In the genomic region with DNA sequence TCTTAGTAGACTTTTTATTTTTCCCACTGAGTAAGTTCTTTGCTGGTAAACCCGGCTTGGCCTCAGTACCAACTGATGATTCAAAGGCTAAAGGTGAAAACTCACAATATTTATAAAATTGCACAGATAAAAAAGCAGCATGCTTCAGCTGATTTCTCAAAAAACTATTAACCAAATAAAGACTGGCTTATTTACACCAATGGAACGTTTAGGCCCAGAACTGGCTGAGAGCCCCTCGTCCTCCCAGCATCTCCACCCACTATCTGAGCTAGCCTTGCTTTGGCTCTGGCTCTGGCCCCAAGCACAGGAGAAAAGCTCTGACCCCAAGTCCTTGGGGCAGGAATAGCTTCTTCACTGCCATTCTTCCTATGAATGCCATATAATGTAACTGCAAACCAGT, we compare ENCODE assay signal across 17 cellular contexts.
DNase-seq lines count a peak whose midpoint lies in the region; ATAC-seq and TF ChIP-seq lines count a peak whose summit lies in the region.
"Had no signal": no experiment of that assay in that cellular context is flagged by ENCODE, and none has a peak within 500 bp of the region (broad histone marks: within the 10 kb centered on the region; RNA-seq: fewer than 3 reads in every experiment).

No MANE protein-coding gene starts in this region.

- CTCF ChIA-PET in WTC11 (lab: Charles Lee) = no interaction called here

- H4K20me1 ChIP-seq in Karpas-422 (ENCODE audit: insufficient read depth, low read depth, low read length) = no peaks in the 10 kb centered on the region

- H3K9me2 ChIP-seq in Karpas-422 (replicated peaks; ENCODE audit: insufficient read depth, low read length) = 0 out of 2 replicates have a peak, but pooled peaks cover 3% of the 10 kb centered on the region

- H3K27ac ChIP-seq in urinary bladder (ENCODE audit: low read depth) (peak overlapping the region; percentile 5), Karpas-422 (ENCODE audit: low read length) (no peak overlapping the region)
- H3K27ac ChIP-seq: BLaER1, C4-2B, GM23248 had no signal

- no peak overlapping the region for H3K4me2 ChIP-seq in Karpas-422 (ENCODE audit: low read depth, low read length, poor library complexity, severe bottlenecking)
- H3K4me2 ChIP-seq: BLaER1 had no signal

- whole genome bisulfite sequencing in urinary bladder = 36% methylated on average over 3 of the region's 3 CpGs

- TF ChIP-seq CTCF in WTC11 (IDR thresholded peaks at IDR 0.05) (no peak), neural crest cell (conservative IDR thresholded peaks at IDR 0.05) (no peak)

- H3K4me3 Mint-ChIP-seq in WTC11 (no peak overlapping the region), neural crest cell (no peak overlapping the region)
- H3K4me3 Mint-ChIP-seq: B cell; CD4-positive, CD25-positive, alpha-beta regulatory T cell; CD8-positive, alpha-beta T cell had no signal

- POLR2A ChIA-PET in WTC11 (lab: Charles Lee) = no interaction called here

- no peak overlapping the region for H2AFZ ChIP-seq in Karpas-422 (ENCODE audit: low read length)
- H2AFZ ChIP-seq: GM23248 had no signal

- H3K4me1 Mint-ChIP-seq in WTC11 (peaks cover 38% of the 10 kb centered on the region), neural crest cell (peaks cover 7% of the 10 kb centered on the region)
- H3K4me1 Mint-ChIP-seq: B cell had no signal

- H3K36me3 Mint-ChIP-seq in WTC11 = peaks cover 50% of the 10 kb centered on the region
- peaks cover 57% of the 10 kb centered on the region for H3K36me3 Mint-ChIP-seq in neural crest cell (ENCODE audit: low read depth)

- no peak overlapping the region for H3K4me3 ChIP-seq in urinary bladder (ENCODE audit: low read depth, low read length)
- H3K4me3 ChIP-seq in Karpas-422 (ENCODE audit: low read length) = no peak overlapping the region
- H3K4me3 ChIP-seq: BLaER1, GM23248 had no signal

- no peaks in the 10 kb centered on the region for H3K27me3 Mint-ChIP-seq in WTC11 (ENCODE audit: low read depth)
- no peaks in the 10 kb centered on the region for H3K27me3 Mint-ChIP-seq in neural crest cell (ENCODE audit: low read depth)
- H3K27me3 Mint-ChIP-seq: B cell; CD4-positive, CD25-positive, alpha-beta regulatory T cell had no signal

- peaks cover 4% of the 10 kb centered on the region for H3K36me3 ChIP-seq in urinary bladder (ENCODE audit: insufficient read depth)
- H3K36me3 ChIP-seq in Karpas-422 (ENCODE audit: insufficient read depth, low read length) = peaks cover 52% of the 10 kb centered on the region

- H3K79me2 ChIP-seq in Karpas-422 (ENCODE audit: low read length) = no peaks in the 10 kb centered on the region

- peaks cover 10% of the 10 kb centered on the region for H3K9me3 ChIP-seq in Karpas-422 (ENCODE audit: low read length)

- H3K9me3 Mint-ChIP-seq in WTC11 (peaks cover 27% of the 10 kb centered on the region), neural crest cell (peaks cover 17% of the 10 kb centered on the region)

- H3K4me1 ChIP-seq in urinary bladder (ENCODE audit: insufficient read depth) = no peaks in the 10 kb centered on the region
- no peaks in the 10 kb centered on the region for H3K4me1 ChIP-seq in Karpas-422 (ENCODE audit: low read length)
- H3K4me1 ChIP-seq: BLaER1, Caco-2 had no signal

- H3K27ac Mint-ChIP-seq in WTC11 (peak overlapping the region; percentile 6; the same call in 1 of the 2 replicates), neural crest cell (ENCODE audit: unreplicated experiment) (peak overlapping the region; percentile 67)
- H3K27ac Mint-ChIP-seq: B cell; CD4-positive, CD25-positive, alpha-beta regulatory T cell; CD8-positive, alpha-beta T cell had no signal

- H3K27me3 ChIP-seq in Karpas-422 (ENCODE audit: low read length) = no peaks in the 10 kb centered on the region
- H3K27me3 ChIP-seq: BLaER1 had no signal

- no peak overlapping the region for H3K9ac ChIP-seq in Karpas-422 (ENCODE audit: low read length)
- H3K9ac ChIP-seq: BLaER1, GM23248 had no signal

- no peak for DNase-seq in WTC11 (ENCODE audit: low spot score)
- no peak for DNase-seq in neural crest cell (ENCODE audit: low read depth, low spot score)
- no peak for DNase-seq in 8988T
- no peak for DNase-seq in Karpas-422
- DNase-seq: Caco-2; CD4-positive, CD25-positive, alpha-beta regulatory T cell; CD8-positive, alpha-beta T cell; DMS153; DND-41; GM23248; H7 had no signal

- ATAC-seq in WTC11 (no peak), HG03565 (IDR thresholded peaks at IDR 0.05; ENCODE audit: unreplicated experiment) (no peak)
- ATAC-seq: CD8-positive, alpha-beta T cell; HCT116 had no signal

TF ChIP-seq in WTC11, 78 proteins besides CTCF, POLR2A, EP300 and RAD21:
- no peak for TF ChIP-seq TP53 (CRISPR knock-in tag; IDR thresholded peaks at IDR 0.05)
- TF ChIP-seq SMAD3 (CRISPR knock-in tag; IDR thresholded peaks at IDR 0.05; ENCODE audit: borderline replicate concordance) = no peak
- TF ChIP-seq NFE2L1 (CRISPR knock-in tag; IDR thresholded peaks at IDR 0.05) = no peak
- TF ChIP-seq FOXJ3 (CRISPR knock-in tag; IDR thresholded peaks at IDR 0.05; ENCODE audit: borderline replicate concordance) = no peak
- TF ChIP-seq CBFB (CRISPR knock-in tag; IDR thresholded peaks at IDR 0.05; ENCODE audit: low read depth) = no peak
- TF ChIP-seq ZNF671 (CRISPR knock-in tag; IDR thresholded peaks at IDR 0.05) = no peak
- TF ChIP-seq JAZF1 (CRISPR knock-in tag; IDR thresholded peaks at IDR 0.05) = no peak
- TF ChIP-seq SOX15 (CRISPR knock-in tag; IDR thresholded peaks at IDR 0.05) = no peak
- TF ChIP-seq GABPB1 (CRISPR knock-in tag; IDR thresholded peaks at IDR 0.05) = no peak
- no peak for TF ChIP-seq AFF4 (CRISPR knock-in tag; IDR thresholded peaks at IDR 0.05; ENCODE audit: borderline replicate concordance)
- TF ChIP-seq, protein P1, sequence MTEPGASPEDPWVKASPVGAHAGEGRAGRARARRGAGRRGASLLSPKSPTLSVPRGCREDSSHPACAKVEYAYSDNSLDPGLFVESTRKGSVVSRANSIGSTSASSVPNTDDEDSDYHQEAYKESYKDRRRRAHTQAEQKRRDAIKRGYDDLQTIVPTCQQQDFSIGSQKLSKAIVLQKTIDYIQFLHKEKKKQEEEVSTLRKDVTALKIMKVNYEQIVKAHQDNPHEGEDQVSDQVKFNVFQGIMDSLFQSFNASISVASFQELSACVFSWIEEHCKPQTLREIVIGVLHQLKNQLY (CRISPR knock-in tag; IDR thresholded peaks at IDR 0.05) = no peak
- TF ChIP-seq NR2C2 (CRISPR knock-in tag; IDR thresholded peaks at IDR 0.05) = no peak
- TF ChIP-seq, protein P2, sequence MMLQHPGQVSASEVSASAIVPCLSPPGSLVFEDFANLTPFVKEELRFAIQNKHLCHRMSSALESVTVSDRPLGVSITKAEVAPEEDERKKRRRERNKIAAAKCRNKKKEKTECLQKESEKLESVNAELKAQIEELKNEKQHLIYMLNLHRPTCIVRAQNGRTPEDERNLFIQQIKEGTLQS (CRISPR knock-in tag; conservative IDR thresholded peaks at IDR 0.05) = no peak
- TF ChIP-seq ZNF317 (CRISPR knock-in tag; IDR thresholded peaks at IDR 0.05; ENCODE audit: borderline replicate concordance, low read depth) = no peak
- no peak for TF ChIP-seq MYBL2 (CRISPR knock-in tag; IDR thresholded peaks at IDR 0.05)
- TF ChIP-seq RELA (CRISPR knock-in tag; IDR thresholded peaks at IDR 0.05; ENCODE audit: borderline replicate concordance) = no peak
- no peak for TF ChIP-seq ZNF263 (CRISPR knock-in tag; IDR thresholded peaks at IDR 0.05; ENCODE audit: low read depth)
- TF ChIP-seq GRHL2 (CRISPR knock-in tag; IDR thresholded peaks at IDR 0.05; ENCODE audit: insufficient replicate concordance, severe bottlenecking) = no peak
- TF ChIP-seq ZBTB43 (CRISPR knock-in tag; IDR thresholded peaks at IDR 0.05) = no peak
